8 cellular contexts compared by ENCODE assay signal in the genomic region with DNA sequence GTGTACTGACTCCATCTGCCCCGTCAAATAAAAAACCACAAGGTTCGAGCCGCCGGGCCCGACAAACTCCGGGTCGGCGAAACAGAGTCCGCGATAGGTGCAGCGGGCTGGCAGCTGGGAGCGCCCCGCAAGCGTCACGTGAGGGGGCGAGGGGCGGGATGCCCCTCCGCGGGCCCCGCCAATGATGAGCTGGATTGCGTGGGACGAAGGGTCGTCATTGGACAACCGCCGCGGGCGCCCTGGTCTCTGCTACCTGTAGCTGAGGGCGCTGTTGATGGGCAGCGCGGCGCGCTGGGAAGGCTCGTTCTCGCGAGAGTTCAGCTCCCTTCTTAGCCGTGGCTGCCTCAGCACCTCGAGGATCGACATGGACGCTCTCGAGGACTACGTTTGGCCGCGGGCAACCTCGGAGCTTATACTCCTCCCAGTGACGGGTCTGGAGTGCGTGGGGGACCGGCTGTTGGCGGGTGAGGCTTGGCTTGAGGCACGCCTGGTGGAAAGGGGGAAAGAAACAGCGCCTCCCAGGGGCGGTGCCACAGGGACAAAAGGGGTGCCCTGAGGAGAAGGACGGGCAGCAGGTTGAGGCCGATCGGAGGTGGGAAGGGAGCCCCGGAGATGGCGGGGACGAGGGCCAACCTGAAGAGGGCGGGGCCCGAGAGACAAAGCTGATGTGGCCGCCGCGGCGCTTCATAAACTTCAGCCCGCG. TPM values are rescaled to one million over a fixed set of nuclear protein-coding genes. Genes with fewer than 3 reads are reported as not detected.
DNase-seq lines count a peak whose midpoint lies in the region; ATAC-seq and TF ChIP-seq lines count a peak whose summit lies in the region.

A gene with protein sequence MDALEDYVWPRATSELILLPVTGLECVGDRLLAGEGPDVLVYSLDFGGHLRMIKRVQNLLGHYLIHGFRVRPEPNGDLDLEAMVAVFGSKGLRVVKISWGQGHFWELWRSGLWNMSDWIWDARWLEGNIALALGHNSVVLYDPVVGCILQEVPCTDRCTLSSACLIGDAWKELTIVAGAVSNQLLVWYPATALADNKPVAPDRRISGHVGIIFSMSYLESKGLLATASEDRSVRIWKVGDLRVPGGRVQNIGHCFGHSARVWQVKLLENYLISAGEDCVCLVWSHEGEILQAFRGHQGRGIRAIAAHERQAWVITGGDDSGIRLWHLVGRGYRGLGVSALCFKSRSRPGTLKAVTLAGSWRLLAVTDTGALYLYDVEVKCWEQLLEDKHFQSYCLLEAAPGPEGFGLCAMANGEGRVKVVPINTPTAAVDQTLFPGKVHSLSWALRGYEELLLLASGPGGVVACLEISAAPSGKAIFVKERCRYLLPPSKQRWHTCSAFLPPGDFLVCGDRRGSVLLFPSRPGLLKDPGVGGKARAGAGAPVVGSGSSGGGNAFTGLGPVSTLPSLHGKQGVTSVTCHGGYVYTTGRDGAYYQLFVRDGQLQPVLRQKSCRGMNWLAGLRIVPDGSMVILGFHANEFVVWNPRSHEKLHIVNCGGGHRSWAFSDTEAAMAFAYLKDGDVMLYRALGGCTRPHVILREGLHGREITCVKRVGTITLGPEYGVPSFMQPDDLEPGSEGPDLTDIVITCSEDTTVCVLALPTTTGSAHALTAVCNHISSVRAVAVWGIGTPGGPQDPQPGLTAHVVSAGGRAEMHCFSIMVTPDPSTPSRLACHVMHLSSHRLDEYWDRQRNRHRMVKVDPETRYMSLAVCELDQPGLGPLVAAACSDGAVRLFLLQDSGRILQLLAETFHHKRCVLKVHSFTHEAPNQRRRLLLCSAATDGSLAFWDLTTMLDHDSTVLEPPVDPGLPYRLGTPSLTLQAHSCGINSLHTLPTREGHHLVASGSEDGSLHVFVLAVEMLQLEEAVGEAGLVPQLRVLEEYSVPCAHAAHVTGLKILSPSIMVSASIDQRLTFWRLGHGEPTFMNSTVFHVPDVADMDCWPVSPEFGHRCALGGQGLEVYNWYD (plus strand): TSS at position 324 of the 703 bp plus-strand sequence. CDS start 41 bp downstream, at position 365.

- H3K9me3 Mint-ChIP-seq in activated naive CD8-positive, alpha-beta T cell treated with anti-CD3 and anti-CD28 coated beads for 36 hours: no peaks in the 10 kb centered on the region
- no peaks in the 10 kb centered on the region for H3K9me3 Mint-ChIP-seq in osteocyte (ENCODE audit: unreplicated experiment)

- DNase-seq in GM12865 (ENCODE audit: low read depth) (peak; percentile 99), NCI-H1105 (lab: John Stamatoyannopoulos, UW) (peak; percentile 87), SKM-1 treated with dmso at 0.1 percent for 144 hours (lab: John Stamatoyannopoulos, UW; ENCODE audit: unreplicated experiment) (peak; percentile 91), head of caudate nucleus (peak; percentile 86 to 98 (median 94)), osteocyte (ENCODE audit: extremely low spot score, unreplicated experiment) (peak; percentile 99)
- peak; percentile 99 for DNase-seq in activated naive CD8-positive, alpha-beta T cell treated with anti-CD3 and anti-CD28 coated beads for 36 hours

- peak within 1 kb of the TSS; percentile 92 for H3K27ac ChIP-seq in thymus (ENCODE audit: low read depth)

- peaks cover 3% of the 10 kb centered on the region for H3K27me3 Mint-ChIP-seq in activated naive CD8-positive, alpha-beta T cell treated with anti-CD3 and anti-CD28 coated beads for 36 hours
- H3K27me3 Mint-ChIP-seq in osteocyte (ENCODE audit: unreplicated experiment): no peaks in the 10 kb centered on the region

- under 1% methylated on average over 65 of the region's 65 CpGs for WGBS in thymus

- H3K36me3 ChIP-seq in thymus (ENCODE audit: control insufficient read depth, insufficient read depth): peaks cover 11% of the 10 kb centered on the region

- peaks cover 14% of the 10 kb centered on the region for H3K36me3 Mint-ChIP-seq in activated naive CD8-positive, alpha-beta T cell treated with anti-CD3 and anti-CD28 coated beads for 36 hours
- peaks cover 3% of the 10 kb centered on the region for H3K36me3 Mint-ChIP-seq in osteocyte (ENCODE audit: unreplicated experiment)

- intact Hi-C loops in head of caudate nucleus (cut with DNase I): no loop called here

- H3K4me3 Mint-ChIP-seq in activated naive CD8-positive, alpha-beta T cell treated with anti-CD3 and anti-CD28 coated beads for 36 hours: peak within 1 kb of the TSS; percentile 99
- peak within 1 kb of the TSS; percentile 100 for H3K4me3 Mint-ChIP-seq in osteocyte (ENCODE audit: unreplicated experiment)

- H3K27ac Mint-ChIP-seq in activated naive CD8-positive, alpha-beta T cell treated with anti-CD3 and anti-CD28 coated beads for 36 hours: peak within 1 kb of the TSS; percentile 100
- H3K27ac Mint-ChIP-seq in osteocyte (ENCODE audit: unreplicated experiment): peak within 1 kb of the TSS; percentile 100

- peaks cover 3% of the 10 kb centered on the region for H3K4me1 ChIP-seq in thymus (ENCODE audit: control insufficient read depth, insufficient read depth, low read length)

- H3K9me3 ChIP-seq in thymus (ENCODE audit: control insufficient read depth): no peaks in the 10 kb centered on the region

- H3K27me3 ChIP-seq in thymus (ENCODE audit: control insufficient read depth, insufficient read depth): no peaks in the 10 kb centered on the region

- TF ChIP-seq CTCF in GM12865 (IDR thresholded peaks at IDR 0.05; ENCODE audit: insufficient read depth, low read depth, low read length, missing control alignments) (peak; percentile 25), osteocyte (IDR thresholded peaks at IDR 0.05) (peak; percentile 54)

- H3K4me3 ChIP-seq in GM12865 (ENCODE audit: low read depth, low read length): peak within 1 kb of the TSS; percentile 92
- peak within 1 kb of the TSS; percentile 71 for H3K4me3 ChIP-seq in thymus (ENCODE audit: low read length)

- ATAC-seq in HG02642 (IDR thresholded peaks at IDR 0.05; ENCODE audit: poor library complexity, unreplicated experiment): peak; percentile 88

- H3K4me1 Mint-ChIP-seq in activated naive CD8-positive, alpha-beta T cell treated with anti-CD3 and anti-CD28 coated beads for 36 hours: peaks cover 26% of the 10 kb centered on the region
- H3K4me1 Mint-ChIP-seq in osteocyte (ENCODE audit: unreplicated experiment): peaks cover 31% of the 10 kb centered on the region

RNA-seq across cellular contexts. Expression of the gene that starts here (rescaled TPM):
- 100 to 1,000 TPM; 135 to 140 TPM for total RNA-seq in activated naive CD8-positive, alpha-beta T cell treated with anti-CD3 and anti-CD28 coated beads for 36 hours
- 211 and 236 TPM in 2 replicates for total RNA-seq in osteocyte
- 209 TPM for polyA plus RNA-seq in thymus

Comparison
In these comparisons a context has a peak if more than half of its experiments do, and no peak if none do; other contexts are left out.
1. Peak in every context shown above with its lines: DNase-seq, ATAC-seq, H3K4me3 ChIP-seq and H3K27ac ChIP-seq.